7 cellular contexts compared by ENCODE assay signal in the genomic region with DNA sequence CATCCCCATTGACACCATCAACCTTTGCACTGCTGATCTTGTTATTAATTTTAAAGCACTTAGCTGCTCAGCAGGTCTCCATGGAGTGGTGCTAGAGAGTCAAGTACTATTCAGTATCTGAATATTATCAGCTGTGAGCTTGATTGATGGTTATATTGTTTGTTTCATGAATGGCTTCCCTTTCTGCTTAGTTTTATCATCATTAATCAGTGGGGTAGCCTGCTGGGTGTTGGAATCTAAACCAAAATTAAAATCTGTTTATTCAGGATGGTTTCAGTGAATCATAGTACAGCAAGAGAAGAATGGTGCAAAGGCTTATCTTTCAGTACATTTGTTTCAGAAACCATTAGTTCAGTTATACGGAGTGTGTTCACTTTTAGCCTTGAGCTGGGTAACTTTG. TPM values are rescaled to one million over a fixed set of nuclear protein-coding genes. Genes with fewer than 3 reads are reported as not detected.
DNase-seq lines count a peak whose midpoint lies in the region; ATAC-seq and TF ChIP-seq lines count a peak whose summit lies in the region.

No MANE protein-coding gene starts in this region.

- no peaks in the 10 kb centered on the region for H3K27me3 Mint-ChIP-seq in brain
- peaks cover 0 to 6% (median 0%) of the 10 kb centered on the region in 5 donors for H3K27me3 Mint-ChIP-seq in naive thymus-derived CD4-positive, alpha-beta T cell

- H3K27me3 ChIP-seq in naive thymus-derived CD4-positive, alpha-beta T cell (ENCODE audit: control insufficient read depth in 2 of 2, insufficient read depth in 2 of 2, low read length in 2 of 2): no peaks in the 10 kb centered on the region

- peaks cover 18% of the 10 kb centered on the region for H3K4me1 Mint-ChIP-seq in brain
- peaks cover 0 to 1% (median 0%) of the 10 kb centered on the region in 7 donors for H3K4me1 Mint-ChIP-seq in naive thymus-derived CD4-positive, alpha-beta T cell

- peaks cover 0 to 4% (median 0%) of the 10 kb centered on the region in 5 experiments for H3K9me3 Mint-ChIP-seq in brain
- peaks cover 0 to under 1% (median 0%) of the 10 kb centered on the region in 11 donors for H3K9me3 Mint-ChIP-seq in naive thymus-derived CD4-positive, alpha-beta T cell

- intact Hi-C loops in naive thymus-derived CD4-positive, alpha-beta T cell (cut with micrococcal nuclease): loop anchor here (1.0 to 5.0 kb wide), 4 partner anchors 72 to 260 kb away; no protein-coding TSS in a partner anchor

- no peaks in the 10 kb centered on the region for H3K4me1 ChIP-seq in naive thymus-derived CD4-positive, alpha-beta T cell (ENCODE audit: control insufficient read depth in 2 of 2, insufficient read depth in 2 of 2, low read length in 2 of 2)

- no peak overlapping the region for H3K4me3 ChIP-seq in GM12875 (ENCODE audit: low read depth, low read length)
- H3K4me3 ChIP-seq in HFF-Myc (replicated peaks; ENCODE audit: low read depth, low read length): no peak overlapping the region
- H3K4me3 ChIP-seq in naive thymus-derived CD4-positive, alpha-beta T cell (ENCODE audit: low read length): no peak overlapping the region

- ATAC-seq in naive thymus-derived CD4-positive, alpha-beta T cell: peak; percentile 38
- no peak for ATAC-seq in GM19328 (IDR thresholded peaks at IDR 0.05; ENCODE audit: unreplicated experiment)

- H3K4me3 Mint-ChIP-seq in brain: no peak overlapping the region
- no peak overlapping the region for H3K4me3 Mint-ChIP-seq in naive thymus-derived CD4-positive, alpha-beta T cell

- no peaks in the 10 kb centered on the region for H3K36me3 ChIP-seq in naive thymus-derived CD4-positive, alpha-beta T cell (ENCODE audit: control insufficient read depth in 2 of 3, insufficient read depth in 3 of 3, low read length in 3 of 3)

- H3K27ac ChIP-seq in naive thymus-derived CD4-positive, alpha-beta T cell (ENCODE audit: low read depth, low read length): no peak overlapping the region

- POLR2A ChIA-PET in naive thymus-derived CD4-positive, alpha-beta T cell (lab: Charles Lee): no interaction called here

- no peak for DNase-seq in HFF-Myc (ENCODE audit: extremely low read depth, low read depth)
- DNase-seq in NCI-H2029 (lab: John Stamatoyannopoulos, UW): peak; percentile 18
- peak in 2 of 9 donors; percentile 16 to 22 for DNase-seq in naive thymus-derived CD4-positive, alpha-beta T cell
- DNase-seq in stimulated activated CD8-positive, alpha-beta memory T cell treated with anti-CD3 and anti-CD28 coated beads, Interleukin-4, amount 100 ng/mL, for 48 hours: no peak

- CTCF ChIA-PET in naive thymus-derived CD4-positive, alpha-beta T cell (lab: Charles Lee): interaction anchor here (0.6 to 1.1 kb wide), 4 partner anchors 255 to 609 kb away, joined by 3 to 4 read pairs (median 4); no protein-coding TSS in a partner anchor

- peak overlapping the region in 3 of 5 experiments; percentile 62 to 76 (median 70) for H3K27ac Mint-ChIP-seq in brain
- no peak overlapping the region for H3K27ac Mint-ChIP-seq in naive thymus-derived CD4-positive, alpha-beta T cell

- H3K9me3 ChIP-seq in naive thymus-derived CD4-positive, alpha-beta T cell (ENCODE audit: control insufficient read depth in 2 of 3, low read length in 3 of 3): no peaks in the 10 kb centered on the region

- no peaks in the 10 kb centered on the region for H3K36me3 Mint-ChIP-seq in brain
- H3K36me3 Mint-ChIP-seq in naive thymus-derived CD4-positive, alpha-beta T cell: no peaks in the 10 kb centered on the region

- TF ChIP-seq CTCF in GM12875 (IDR thresholded peaks at IDR 0.05; ENCODE audit: borderline replicate concordance, insufficient read depth, low read depth, low read length) (peak; percentile 59; the same call in 1 of the 2 replicates), HFF-Myc (IDR thresholded peaks at IDR 0.05; ENCODE audit: low read depth, low read length, missing control alignments) (peak; percentile 34), brain (conservative IDR thresholded peaks at IDR 0.05) (peak; percentile 67 to 69)

RNA-seq across cellular contexts. Expression of gene SCEL, which starts 42.5 kb away (rescaled TPM):
- not detected for polyA plus RNA-seq in brain (ENCODE audit: insufficient read depth, low read depth, low replicate concordance)
- total RNA-seq in naive thymus-derived CD4-positive, alpha-beta T cell: not detected
- polyA plus RNA-seq in naive thymus-derived CD4-positive, alpha-beta T cell: not detected

Comparison
In these comparisons a context has a peak if more than half of its experiments do, and no peak if none do; other contexts are left out.
1. H3K27ac Mint-ChIP-seq: peak in brain (3 of 5); none in naive thymus-derived CD4-positive, alpha-beta T cell (0 of 9).
2. Peak in every context shown above with its lines, with median percentiles within 50 percentile points of each other: CTCF ChIP-seq.